1 cellular context compared by ENCODE assay signal in genomic region chr1:33259879-33260278, GRCh38.
TF ChIP-seq lines count a peak whose summit lies in the region.

No MANE protein-coding gene starts in this region.

TF ChIP-seq in GM12878, 131 proteins besides CTCF, POLR2A, EP300 and RAD21 (continued from another document):
- TF ChIP-seq SIX5 (IDR thresholded peaks at IDR 0.05; ENCODE audit: low read depth, low read length, severe bottlenecking) (no peak), ZSCAN29 (IDR thresholded peaks at IDR 0.05) (no peak), BCLAF1 (IDR thresholded peaks at IDR 0.05) (no peak), ZNF592 (IDR thresholded peaks at IDR 0.05) (no peak), SIN3A (IDR thresholded peaks at IDR 0.05; ENCODE audit: low read depth, low read length) (no peak), TAF1 (IDR thresholded peaks at IDR 0.05; ENCODE audit: borderline replicate concordance, low read depth, low read length) (no peak), PBX3 (IDR thresholded peaks at IDR 0.05; ENCODE audit: insufficient replicate concordance, low read depth, low read length) (no peak), PML (IDR thresholded peaks at IDR 0.05; ENCODE audit: low read length) (no peak), SUPT20H (IDR thresholded peaks at IDR 0.05; ENCODE audit: borderline replicate concordance, control insufficient read depth, low read depth, low read length) (no peak), MLLT1 (IDR thresholded peaks at IDR 0.05) (no peak), POU2F2 (IDR thresholded peaks at IDR 0.05; ENCODE audit: borderline replicate concordance, low read depth, low read length) (no peak), MXI1 (IDR thresholded peaks at IDR 0.05; ENCODE audit: low read depth, low read length) (no peak)
